Comparison of ENCODE assay signal across 1 cellular context in the genomic region with DNA sequence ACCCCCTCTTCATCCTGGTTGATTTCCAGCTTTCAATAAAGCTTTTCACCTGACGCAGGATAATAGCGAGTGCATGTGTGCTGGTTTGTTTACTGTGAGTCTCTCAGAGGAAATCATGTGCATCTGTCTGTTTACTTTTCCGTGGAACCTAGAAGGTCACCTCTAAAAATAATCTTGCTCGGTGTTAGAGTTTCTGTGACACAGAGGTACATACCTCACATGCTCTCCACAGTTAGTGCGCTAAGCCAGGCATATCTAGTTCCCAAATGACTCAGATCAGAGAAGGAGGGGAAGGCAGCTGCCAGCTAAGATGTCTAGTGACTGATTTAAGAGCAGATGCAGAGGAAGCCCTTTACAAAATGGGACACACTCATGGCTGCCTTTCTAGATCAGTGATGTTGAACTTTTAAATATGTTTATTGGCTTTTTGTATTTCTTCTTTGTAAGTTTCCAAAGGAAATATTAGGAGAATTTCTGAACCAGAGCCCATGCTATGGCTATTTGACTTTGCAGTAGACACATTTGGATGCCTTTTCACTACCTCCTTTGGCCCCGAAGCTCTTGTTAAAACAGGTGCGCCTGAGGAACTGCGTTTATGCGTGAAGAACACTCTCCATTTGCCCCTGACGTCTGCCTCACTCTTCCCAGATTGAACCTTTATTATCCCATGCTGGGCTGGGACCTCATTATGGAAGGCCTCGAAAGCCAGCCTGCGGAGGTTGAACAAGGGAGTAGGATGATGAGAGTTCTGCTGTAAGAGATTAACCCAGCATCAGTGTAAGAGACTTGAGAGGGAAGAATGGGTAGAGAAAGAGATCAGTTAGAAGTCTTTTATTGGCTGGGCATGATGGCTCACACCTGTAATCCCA.
TF ChIP-seq lines count a peak whose summit lies in the region.

No MANE protein-coding gene starts in this region.

TF ChIP-seq in HepG2, 621 proteins besides CTCF, POLR2A, EP300 and RAD21 (continued from another document and continues in another):
- TF ChIP-seq ZZZ3 (CRISPR knock-in tag; IDR thresholded peaks at IDR 0.05; ENCODE audit: borderline replicate concordance): no peak
- no peak for TF ChIP-seq SUZ12 (IDR thresholded peaks at IDR 0.05; ENCODE audit: low read depth, low read length)
- no peak for TF ChIP-seq ZNF460 (CRISPR knock-in tag; IDR thresholded peaks at IDR 0.05; ENCODE audit: borderline replicate concordance)
- TF ChIP-seq, protein P1, sequence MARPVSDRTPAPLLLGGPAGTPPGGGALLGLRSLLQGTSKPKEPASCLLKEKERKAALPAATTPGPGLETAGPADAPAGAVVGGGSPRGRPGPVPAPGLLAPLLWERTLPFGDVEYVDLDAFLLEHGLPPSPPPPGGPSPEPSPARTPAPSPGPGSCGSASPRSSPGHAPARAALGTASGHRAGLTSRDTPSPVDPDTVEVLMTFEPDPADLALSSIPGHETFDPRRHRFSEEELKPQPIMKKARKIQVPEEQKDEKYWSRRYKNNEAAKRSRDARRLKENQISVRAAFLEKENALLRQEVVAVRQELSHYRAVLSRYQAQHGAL (CRISPR knock-in tag; IDR thresholded peaks at IDR 0.05; ENCODE audit: not compliant biosample characterization): no peak
- no peak for TF ChIP-seq NCOA5 (CRISPR knock-in tag; IDR thresholded peaks at IDR 0.05)
- peak; percentile 30; the same call in 1 of the 2 replicates for TF ChIP-seq ZNF607 (CRISPR knock-in tag; IDR thresholded peaks at IDR 0.05; ENCODE audit: borderline replicate concordance)
- TF ChIP-seq SSRP1 (CRISPR knock-in tag; IDR thresholded peaks at IDR 0.05): no peak
- TF ChIP-seq, protein P2, sequence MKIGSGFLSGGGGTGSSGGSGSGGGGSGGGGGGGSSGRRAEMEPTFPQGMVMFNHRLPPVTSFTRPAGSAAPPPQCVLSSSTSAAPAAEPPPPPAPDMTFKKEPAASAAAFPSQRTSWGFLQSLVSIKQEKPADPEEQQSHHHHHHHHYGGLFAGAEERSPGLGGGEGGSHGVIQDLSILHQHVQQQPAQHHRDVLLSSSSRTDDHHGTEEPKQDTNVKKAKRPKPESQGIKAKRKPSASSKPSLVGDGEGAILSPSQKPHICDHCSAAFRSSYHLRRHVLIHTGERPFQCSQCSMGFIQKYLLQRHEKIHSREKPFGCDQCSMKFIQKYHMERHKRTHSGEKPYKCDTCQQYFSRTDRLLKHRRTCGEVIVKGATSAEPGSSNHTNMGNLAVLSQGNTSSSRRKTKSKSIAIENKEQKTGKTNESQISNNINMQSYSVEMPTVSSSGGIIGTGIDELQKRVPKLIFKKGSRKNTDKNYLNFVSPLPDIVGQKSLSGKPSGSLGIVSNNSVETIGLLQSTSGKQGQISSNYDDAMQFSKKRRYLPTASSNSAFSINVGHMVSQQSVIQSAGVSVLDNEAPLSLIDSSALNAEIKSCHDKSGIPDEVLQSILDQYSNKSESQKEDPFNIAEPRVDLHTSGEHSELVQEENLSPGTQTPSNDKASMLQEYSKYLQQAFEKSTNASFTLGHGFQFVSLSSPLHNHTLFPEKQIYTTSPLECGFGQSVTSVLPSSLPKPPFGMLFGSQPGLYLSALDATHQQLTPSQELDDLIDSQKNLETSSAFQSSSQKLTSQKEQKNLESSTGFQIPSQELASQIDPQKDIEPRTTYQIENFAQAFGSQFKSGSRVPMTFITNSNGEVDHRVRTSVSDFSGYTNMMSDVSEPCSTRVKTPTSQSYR (CRISPR knock-in tag; IDR thresholded peaks at IDR 0.05; ENCODE audit: borderline replicate concordance): no peak
- TF ChIP-seq KLF16 (CRISPR knock-in tag; IDR thresholded peaks at IDR 0.05): 0 out of 4 replicates have a peak, but pooled peaks of 1 of the 2 experiments have one; percentile 45
- no peak for TF ChIP-seq CENPT (CRISPR knock-in tag; IDR thresholded peaks at IDR 0.05; ENCODE audit: low read depth)
- peak; percentile 55; the same call in 1 of the 2 replicates for TF ChIP-seq HOXA5 (CRISPR knock-in tag; IDR thresholded peaks at IDR 0.05)
- TF ChIP-seq SMYD3 (CRISPR knock-in tag; IDR thresholded peaks at IDR 0.05): peak; percentile 58; the same call in 1 of the 2 replicates
- TF ChIP-seq, protein P3, sequence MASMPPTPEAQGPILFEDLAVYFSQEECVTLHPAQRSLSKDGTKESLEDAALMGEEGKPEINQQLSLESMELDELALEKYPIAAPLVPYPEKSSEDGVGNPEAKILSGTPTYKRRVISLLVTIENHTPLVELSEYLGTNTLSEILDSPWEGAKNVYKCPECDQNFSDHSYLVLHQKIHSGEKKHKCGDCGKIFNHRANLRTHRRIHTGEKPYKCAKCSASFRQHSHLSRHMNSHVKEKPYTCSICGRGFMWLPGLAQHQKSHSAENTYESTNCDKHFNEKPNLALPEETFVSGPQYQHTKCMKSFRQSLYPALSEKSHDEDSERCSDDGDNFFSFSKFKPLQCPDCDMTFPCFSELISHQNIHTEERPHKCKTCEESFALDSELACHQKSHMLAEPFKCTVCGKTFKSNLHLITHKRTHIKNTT (CRISPR knock-in tag; IDR thresholded peaks at IDR 0.05): no peak
- no peak for TF ChIP-seq NR3C1 (CRISPR knock-in tag; IDR thresholded peaks at IDR 0.05)
- no peak for TF ChIP-seq GTF2F1 (IDR thresholded peaks at IDR 0.05; ENCODE audit: low read length)
- no peak for TF ChIP-seq MTF1 (CRISPR knock-in tag; IDR thresholded peaks at IDR 0.05)
- no peak for TF ChIP-seq SNRNP70 (IDR thresholded peaks at IDR 0.05; ENCODE audit: low read depth, low read length)
- TF ChIP-seq ZNF737 (CRISPR knock-in tag; IDR thresholded peaks at IDR 0.05; ENCODE audit: borderline replicate concordance): no peak
- TF ChIP-seq FOXO1 (CRISPR knock-in tag; IDR thresholded peaks at IDR 0.05): no peak; the same call in none of the 2 replicates
- no peak for TF ChIP-seq SMAD9 (CRISPR knock-in tag; IDR thresholded peaks at IDR 0.05)
- TF ChIP-seq HOXD1 (CRISPR knock-in tag; IDR thresholded peaks at IDR 0.05): no peak
- no peak for TF ChIP-seq SMARCC2 (IDR thresholded peaks at IDR 0.05)
- no peak for TF ChIP-seq FIP1L1 (IDR thresholded peaks at IDR 0.05; ENCODE audit: borderline replicate concordance, insufficient read depth, low read depth, low read length)
- no peak for TF ChIP-seq RNF2 (conservative IDR thresholded peaks at IDR 0.05; ENCODE audit: low read depth)
- no peak for TF ChIP-seq DMAP1 (CRISPR knock-in tag; IDR thresholded peaks at IDR 0.05)
- TF ChIP-seq MYNN (CRISPR knock-in tag; IDR thresholded peaks at IDR 0.05; ENCODE audit: low read depth): no peak
- no peak for TF ChIP-seq ZNF616 (CRISPR knock-in tag; IDR thresholded peaks at IDR 0.05; ENCODE audit: low read depth)
- TF ChIP-seq SP2 (CRISPR knock-in tag; IDR thresholded peaks at IDR 0.05): no peak
- no peak for TF ChIP-seq HNF4G (IDR thresholded peaks at IDR 0.05; ENCODE audit: borderline replicate concordance, low read depth, low read length)
- TF ChIP-seq HNF4G (CRISPR knock-in tag; IDR thresholded peaks at IDR 0.05; ENCODE audit: borderline replicate concordance, low read depth): no peak
- TF ChIP-seq NFE2L2 (IDR thresholded peaks at IDR 0.05; ENCODE audit: low read length): no peak
- TF ChIP-seq, protein P4, sequence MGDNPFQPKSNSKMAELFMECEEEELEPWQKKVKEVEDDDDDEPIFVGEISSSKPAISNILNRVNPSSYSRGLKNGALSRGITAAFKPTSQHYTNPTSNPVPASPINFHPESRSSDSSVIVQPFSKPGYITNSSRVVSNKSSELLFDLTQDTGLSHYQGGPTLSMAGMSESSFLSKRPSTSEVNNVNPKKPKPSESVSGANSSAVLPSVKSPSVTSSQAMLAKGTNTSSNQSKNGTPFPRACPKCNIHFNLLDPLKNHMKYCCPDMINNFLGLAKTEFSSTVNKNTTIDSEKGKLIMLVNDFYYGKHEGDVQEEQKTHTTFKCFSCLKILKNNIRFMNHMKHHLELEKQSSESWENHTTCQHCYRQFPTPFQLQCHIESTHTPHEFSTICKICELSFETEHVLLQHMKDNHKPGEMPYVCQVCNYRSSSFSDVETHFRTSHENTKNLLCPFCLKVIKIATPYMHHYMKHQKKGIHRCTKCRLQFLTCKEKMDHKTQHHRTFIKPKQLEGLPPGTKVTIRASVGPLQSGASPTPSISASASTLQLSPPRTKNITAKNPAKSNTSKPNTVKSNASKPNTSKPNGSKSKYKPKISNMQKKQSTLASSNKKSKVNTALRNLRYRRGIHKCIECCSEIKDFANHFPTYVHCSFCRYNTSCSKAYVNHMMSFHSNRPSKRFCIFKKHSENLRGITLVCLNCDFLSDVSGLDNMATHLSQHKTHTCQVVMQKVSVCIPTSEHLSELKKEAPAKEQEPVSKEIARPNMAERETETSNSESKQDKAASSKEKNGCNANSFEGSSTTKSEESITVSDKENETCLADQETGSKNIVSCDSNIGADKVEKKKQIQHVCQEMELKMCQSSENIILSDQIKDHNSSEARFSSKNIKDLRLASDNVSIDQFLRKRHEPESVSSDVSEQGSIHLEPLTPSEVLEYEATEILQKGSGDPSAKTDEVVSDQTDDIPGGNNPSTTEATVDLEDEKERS (CRISPR knock-in tag; IDR thresholded peaks at IDR 0.05): no peak
- no peak for TF ChIP-seq NKX3-1 (CRISPR knock-in tag; IDR thresholded peaks at IDR 0.05)
- no peak for TF ChIP-seq KAT7 (CRISPR knock-in tag; IDR thresholded peaks at IDR 0.05; ENCODE audit: borderline replicate concordance)
- TF ChIP-seq ZNF3 (CRISPR knock-in tag; IDR thresholded peaks at IDR 0.05): no peak
- no peak for TF ChIP-seq HMGA1 (CRISPR knock-in tag; conservative IDR thresholded peaks at IDR 0.05)
- no peak for TF ChIP-seq MBNL3 (CRISPR knock-in tag; conservative IDR thresholded peaks at IDR 0.05)
- no peak for TF ChIP-seq GATA4 (IDR thresholded peaks at IDR 0.05; ENCODE audit: borderline replicate concordance, low read depth)
- no peak for TF ChIP-seq TCF12 (IDR thresholded peaks at IDR 0.05)
- no peak for TF ChIP-seq TCF12 (CRISPR knock-in tag; IDR thresholded peaks at IDR 0.05)
- TF ChIP-seq, protein P5, sequence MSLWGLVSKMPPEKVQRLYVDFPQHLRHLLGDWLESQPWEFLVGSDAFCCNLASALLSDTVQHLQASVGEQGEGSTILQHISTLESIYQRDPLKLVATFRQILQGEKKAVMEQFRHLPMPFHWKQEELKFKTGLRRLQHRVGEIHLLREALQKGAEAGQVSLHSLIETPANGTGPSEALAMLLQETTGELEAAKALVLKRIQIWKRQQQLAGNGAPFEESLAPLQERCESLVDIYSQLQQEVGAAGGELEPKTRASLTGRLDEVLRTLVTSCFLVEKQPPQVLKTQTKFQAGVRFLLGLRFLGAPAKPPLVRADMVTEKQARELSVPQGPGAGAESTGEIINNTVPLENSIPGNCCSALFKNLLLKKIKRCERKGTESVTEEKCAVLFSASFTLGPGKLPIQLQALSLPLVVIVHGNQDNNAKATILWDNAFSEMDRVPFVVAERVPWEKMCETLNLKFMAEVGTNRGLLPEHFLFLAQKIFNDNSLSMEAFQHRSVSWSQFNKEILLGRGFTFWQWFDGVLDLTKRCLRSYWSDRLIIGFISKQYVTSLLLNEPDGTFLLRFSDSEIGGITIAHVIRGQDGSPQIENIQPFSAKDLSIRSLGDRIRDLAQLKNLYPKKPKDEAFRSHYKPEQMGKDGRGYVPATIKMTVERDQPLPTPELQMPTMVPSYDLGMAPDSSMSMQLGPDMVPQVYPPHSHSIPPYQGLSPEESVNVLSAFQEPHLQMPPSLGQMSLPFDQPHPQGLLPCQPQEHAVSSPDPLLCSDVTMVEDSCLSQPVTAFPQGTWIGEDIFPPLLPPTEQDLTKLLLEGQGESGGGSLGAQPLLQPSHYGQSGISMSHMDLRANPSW (CRISPR knock-in tag; IDR thresholded peaks at IDR 0.05; ENCODE audit: borderline replicate concordance): no peak
- TF ChIP-seq, protein P6, sequence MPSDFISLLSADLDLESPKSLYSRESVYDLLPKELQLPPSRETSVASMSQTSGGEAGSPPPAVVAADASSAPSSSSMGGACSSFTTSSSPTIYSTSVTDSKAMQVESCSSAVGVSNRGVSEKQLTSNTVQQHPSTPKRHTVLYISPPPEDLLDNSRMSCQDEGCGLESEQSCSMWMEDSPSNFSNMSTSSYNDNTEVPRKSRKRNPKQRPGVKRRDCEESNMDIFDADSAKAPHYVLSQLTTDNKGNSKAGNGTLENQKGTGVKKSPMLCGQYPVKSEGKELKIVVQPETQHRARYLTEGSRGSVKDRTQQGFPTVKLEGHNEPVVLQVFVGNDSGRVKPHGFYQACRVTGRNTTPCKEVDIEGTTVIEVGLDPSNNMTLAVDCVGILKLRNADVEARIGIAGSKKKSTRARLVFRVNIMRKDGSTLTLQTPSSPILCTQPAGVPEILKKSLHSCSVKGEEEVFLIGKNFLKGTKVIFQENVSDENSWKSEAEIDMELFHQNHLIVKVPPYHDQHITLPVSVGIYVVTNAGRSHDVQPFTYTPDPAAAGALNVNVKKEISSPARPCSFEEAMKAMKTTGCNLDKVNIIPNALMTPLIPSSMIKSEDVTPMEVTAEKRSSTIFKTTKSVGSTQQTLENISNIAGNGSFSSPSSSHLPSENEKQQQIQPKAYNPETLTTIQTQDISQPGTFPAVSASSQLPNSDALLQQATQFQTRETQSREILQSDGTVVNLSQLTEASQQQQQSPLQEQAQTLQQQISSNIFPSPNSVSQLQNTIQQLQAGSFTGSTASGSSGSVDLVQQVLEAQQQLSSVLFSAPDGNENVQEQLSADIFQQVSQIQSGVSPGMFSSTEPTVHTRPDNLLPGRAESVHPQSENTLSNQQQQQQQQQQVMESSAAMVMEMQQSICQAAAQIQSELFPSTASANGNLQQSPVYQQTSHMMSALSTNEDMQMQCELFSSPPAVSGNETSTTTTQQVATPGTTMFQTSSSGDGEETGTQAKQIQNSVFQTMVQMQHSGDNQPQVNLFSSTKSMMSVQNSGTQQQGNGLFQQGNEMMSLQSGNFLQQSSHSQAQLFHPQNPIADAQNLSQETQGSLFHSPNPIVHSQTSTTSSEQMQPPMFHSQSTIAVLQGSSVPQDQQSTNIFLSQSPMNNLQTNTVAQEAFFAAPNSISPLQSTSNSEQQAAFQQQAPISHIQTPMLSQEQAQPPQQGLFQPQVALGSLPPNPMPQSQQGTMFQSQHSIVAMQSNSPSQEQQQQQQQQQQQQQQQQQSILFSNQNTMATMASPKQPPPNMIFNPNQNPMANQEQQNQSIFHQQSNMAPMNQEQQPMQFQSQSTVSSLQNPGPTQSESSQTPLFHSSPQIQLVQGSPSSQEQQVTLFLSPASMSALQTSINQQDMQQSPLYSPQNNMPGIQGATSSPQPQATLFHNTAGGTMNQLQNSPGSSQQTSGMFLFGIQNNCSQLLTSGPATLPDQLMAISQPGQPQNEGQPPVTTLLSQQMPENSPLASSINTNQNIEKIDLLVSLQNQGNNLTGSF (CRISPR knock-in tag; IDR thresholded peaks at IDR 0.05): no peak
- TF ChIP-seq ZSCAN22 (CRISPR knock-in tag; IDR thresholded peaks at IDR 0.05): no peak
- TF ChIP-seq YEATS2 (CRISPR knock-in tag; IDR thresholded peaks at IDR 0.05; ENCODE audit: borderline replicate concordance): no peak
- TF ChIP-seq, protein P7, sequence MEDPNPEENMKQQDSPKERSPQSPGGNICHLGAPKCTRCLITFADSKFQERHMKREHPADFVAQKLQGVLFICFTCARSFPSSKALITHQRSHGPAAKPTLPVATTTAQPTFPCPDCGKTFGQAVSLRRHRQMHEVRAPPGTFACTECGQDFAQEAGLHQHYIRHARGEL (CRISPR knock-in tag; IDR thresholded peaks at IDR 0.05): no peak
- no peak for TF ChIP-seq ZNF121 (CRISPR knock-in tag; IDR thresholded peaks at IDR 0.05)
- no peak for TF ChIP-seq ZBTB42 (CRISPR knock-in tag; IDR thresholded peaks at IDR 0.05)
- no peak for TF ChIP-seq SOX6 (IDR thresholded peaks at IDR 0.05)
- TF ChIP-seq SOX6 (CRISPR knock-in tag; IDR thresholded peaks at IDR 0.05): peak; percentile 78
- no peak for TF ChIP-seq ZNF230 (CRISPR knock-in tag; IDR thresholded peaks at IDR 0.05)
- no peak for TF ChIP-seq KLF15 (CRISPR knock-in tag; IDR thresholded peaks at IDR 0.05; ENCODE audit: borderline replicate concordance)
- no peak for TF ChIP-seq NBN (conservative IDR thresholded peaks at IDR 0.05)
- no peak for TF ChIP-seq ELF1 (CRISPR knock-in tag; IDR thresholded peaks at IDR 0.05)
- no peak for TF ChIP-seq ZNF558 (CRISPR knock-in tag; IDR thresholded peaks at IDR 0.05; ENCODE audit: borderline replicate concordance)
- no peak for TF ChIP-seq RFXAP (CRISPR knock-in tag; IDR thresholded peaks at IDR 0.05; ENCODE audit: borderline replicate concordance)
